ENCODE assay signal across 8 cellular contexts in the genomic region with DNA sequence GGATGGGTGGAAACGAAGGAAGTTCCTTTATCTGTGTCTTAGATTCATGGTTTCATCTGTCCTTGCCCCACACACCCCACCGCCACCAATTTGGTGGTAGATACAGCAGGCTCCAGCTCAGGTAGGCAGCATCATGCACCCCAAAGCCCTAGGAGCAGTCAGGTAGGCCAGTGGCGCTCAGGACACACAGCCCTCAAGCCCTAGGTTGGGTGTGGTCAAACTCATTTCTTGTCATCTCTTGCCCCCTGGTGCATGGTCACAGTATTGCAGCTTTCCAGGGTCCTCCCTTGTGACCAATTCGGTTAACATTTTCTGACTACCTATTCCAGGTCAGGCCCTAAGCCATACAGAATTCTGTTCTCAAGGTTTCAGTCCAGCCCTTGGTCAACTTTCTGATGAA. TPM values are rescaled to one million over a fixed set of nuclear protein-coding genes. Genes with fewer than 3 reads are reported as not detected.
DNase-seq lines count a peak whose midpoint lies in the region; ATAC-seq, FAIRE-seq and TF ChIP-seq lines count a peak whose summit lies in the region.

No MANE protein-coding gene starts in this region.

- ATAC-seq in GM19324 (IDR thresholded peaks at IDR 0.05; ENCODE audit: low FRiP score, unreplicated experiment) = peak; percentile 76
- peak; percentile 39 for ATAC-seq in T-helper 17 cell
- ATAC-seq in K562 = peak; percentile 99
- peak; percentile 87 for ATAC-seq in HepG2
- no peak for ATAC-seq in GM21528 (IDR thresholded peaks at IDR 0.05; ENCODE audit: low FRiP score, unreplicated experiment)

- no peaks in the 10 kb centered on the region for H3K9me3 Mint-ChIP-seq in Calu3 (ENCODE audit: low read depth, unreplicated experiment)

- 13% methylated on average over 4 of the region's 4 CpGs for whole genome bisulfite sequencing in K562 (ENCODE audit: insufficient coverage, low coverage, missing lambda C conversion rate)
- no CpG with 5 or more reads among the region's 4 CpGs for WGBS in HepG2 (ENCODE audit: low lambda C conversion rate)

- H3K4me1 Mint-ChIP-seq in Calu3 (ENCODE audit: low read depth, unreplicated experiment) (no peaks in the 10 kb centered on the region), T-helper 17 cell (peaks cover 5% of the 10 kb centered on the region)

- H3K27ac ChIP-seq in K562 (ENCODE audit: extremely low read depth, low read depth, low read length) (no peak overlapping the region), HepG2 (ENCODE audit: extremely low read length, insufficient read depth, low read length) (no peak overlapping the region)

- TF ChIP-seq CTCF in Calu3 (IDR thresholded peaks at IDR 0.05; ENCODE audit: unreplicated experiment) (peak; percentile 44), K562 (IDR thresholded peaks at IDR 0.05 in 2 of 3, conservative IDR thresholded peaks at IDR 0.05 in 1 of 3; ENCODE audit: insufficient read depth in 2 of 3, low read depth in 1 of 3, low read length in 3 of 3) (peak; percentile 65 to 82 (median 81)), HepG2 (CRISPR knock-in tag; IDR thresholded peaks at IDR 0.05) (peak; percentile 81)

- H3K4me2 ChIP-seq in K562 (ENCODE audit: insufficient read depth, low read length) (no peak overlapping the region), HepG2 (ENCODE audit: low read depth, low read length) (no peak overlapping the region)

- no peak overlapping the region for H3K4me3 ChIP-seq in K562
- H3K4me3 ChIP-seq in HepG2 (replicated peaks in 1 of 3; ENCODE audit: insufficient read depth in 1 of 3, low read depth in 2 of 3, low read length in 3 of 3) = no peak overlapping the region

- H3K27ac Mint-ChIP-seq in Calu3 (ENCODE audit: unreplicated experiment) = no peak overlapping the region
- H3K27ac Mint-ChIP-seq in T-helper 17 cell = no peak overlapping the region

- in situ Hi-C loops in K562 (cut with MboI) (loop anchor here (5.0 to 25.0 kb wide), 4 partner anchors 174 to 919 kb away; no protein-coding TSS in a partner anchor), HepG2 (cut with HindIII; ENCODE audit: extremely low pct_ligation_motif_present, low pct_unique_long_range_greater_than_20kb) (loop anchor here (5.0 to 25.0 kb wide), 2 partner anchors 169 to 529 kb away; no protein-coding TSS in a partner anchor)

- POLR2A ChIA-PET in K562 (lab: Yijun Ruan, JAX) (no interaction called here), HepG2 (lab: Yijun Ruan, JAX) (no interaction called here)

- no peak overlapping the region for H2AFZ ChIP-seq in K562 (ENCODE audit: low read depth, low read length)
- H2AFZ ChIP-seq in HepG2 (ENCODE audit: low read length) = no peak overlapping the region

- FAIRE-seq in K562 (lab: Jason Lieb, UNC) (peak; percentile 92), HepG2 (lab: Jason Lieb, UNC) (peak; percentile 97)

- peaks cover 3% of the 10 kb centered on the region for H3K9me1 ChIP-seq in K562 (ENCODE audit: control insufficient read depth, insufficient read depth, low read length)

- H3K4me3 Mint-ChIP-seq in Calu3 (ENCODE audit: low read depth, unreplicated experiment) = no peak overlapping the region
- no peak overlapping the region for H3K4me3 Mint-ChIP-seq in T-helper 17 cell

- BruUV-seq in Calu3 (replicated peaks; lab: Mats Ljungman, UMichigan) (no TSS peak), K562 (replicated peaks; lab: Mats Ljungman, UMichigan) (no TSS peak), HepG2 (replicated peaks; lab: Mats Ljungman, UMichigan) (no TSS peak)

- TF ChIP-seq RAD21 in K562 (CRISPR knock-in tag; conservative IDR thresholded peaks at IDR 0.05 in 1 of 2, IDR thresholded peaks at IDR 0.05 in 1 of 2) (peak; percentile 87 to 90), HepG2 (CRISPR knock-in tag; IDR thresholded peaks at IDR 0.05) (peak; percentile 64)

- intact Hi-C loops in Calu3 (cut with micrococcal nuclease; ENCODE audit: unreplicated experiment) (loop anchor here (1.0 kb wide), 2 partner anchors 175 to 530 kb away; no protein-coding TSS in a partner anchor), K562 (cut with micrococcal nuclease) (loop anchor here (1.0 to 10.0 kb wide), 3 partner anchors 175 to 906 kb away; no protein-coding TSS in a partner anchor), HepG2 (cut with micrococcal nuclease; ENCODE audit: unreplicated experiment) (loop anchor here (1.0 kb wide), 1 partner anchor 175 kb away; no protein-coding TSS in a partner anchor)

- H3K9ac ChIP-seq in K562 (ENCODE audit: insufficient read depth in 1 of 2, low read depth in 2 of 2, low read length in 2 of 2) = no peak overlapping the region
- H3K9ac ChIP-seq in HepG2 (ENCODE audit: insufficient read depth, low read depth, low read length) = no peak overlapping the region

- H3K27me3 ChIP-seq in K562 (ENCODE audit: control insufficient read depth in 2 of 2, insufficient read depth in 2 of 2, low read length in 2 of 2) (peaks cover 0 to 12% of the 10 kb centered on the region in 2 experiments; a peak in 2 of 5 replicates), HepG2 (ENCODE audit: control insufficient read depth in 1 of 2, insufficient read depth in 2 of 2, low read length in 2 of 2) (no peaks in the 10 kb centered on the region)

- H3K27me3 Mint-ChIP-seq in Calu3 (ENCODE audit: unreplicated experiment) (peaks cover 72% of the 10 kb centered on the region), T-helper 17 cell (peaks cover 9% of the 10 kb centered on the region)

- CTCF ChIA-PET in Calu3 (lab: Charles Lee) (interaction anchor here (0.6 to 1.7 kb wide), 2 partner anchors 529 to 542 kb away, joined by 4 to 6 read pairs; no protein-coding TSS in a partner anchor), K562 (lab: Yijun Ruan, JAX; ENCODE audit: low intra/inter-chr PET ratio) (interaction anchor here (0.9 to 2.6 kb wide), 5 partner anchors 175 to 908 kb away, joined by 3 to 18 read pairs (median 6); no protein-coding TSS in a partner anchor), HepG2 (lab: Yijun Ruan, JAX; ENCODE audit: low intra/inter-chr PET ratio, low total read pairs) (interaction anchor here (0.7 to 2.0 kb wide), 2 partner anchors 175 to 529 kb away, joined by 5 to 24 read pairs; no protein-coding TSS in a partner anchor)

- peaks cover 0 to 5% of the 10 kb centered on the region in 2 experiments; a peak in 3 of 5 replicates for H3K4me1 ChIP-seq in K562 (replicated peaks in 1 of 2; ENCODE audit: control insufficient read depth in 2 of 2, insufficient read depth in 2 of 2, low read length in 2 of 2)
- no peaks in the 10 kb centered on the region for H3K4me1 ChIP-seq in HepG2 (ENCODE audit: insufficient read depth, low read length)

- peak; percentile 70 for DNase-seq in Calu3
- DNase-seq in HUDEP-2 (lab: John Stamatoyannopoulos, UW; ENCODE audit: unreplicated experiment in 76 of 76) = peak in 64 of 76 experiments; percentile 0 to 71 (median 34)
- peak; percentile 14 to 27 (median 14) for DNase-seq in T-helper 17 cell
- peak; percentile 62 to 78 (median 72) for DNase-seq in K562 (ENCODE audit: extremely low read depth in 1 of 4, low spot score in 3 of 4)
- peak; percentile 45 for DNase-seq in HepG2 (ENCODE audit: low spot score)
- peak; percentile 7 to 12 for DNase-seq in stimulated activated CD8-positive, alpha-beta memory T cell treated with anti-CD3 and anti-CD28 coated beads, Interleukin-4, amount 100 ng/mL, for 1 hour (ENCODE audit: low read depth in 2 of 2, low spot score in 1 of 2)

- TF ChIP-seq EP300 in K562 (IDR thresholded peaks at IDR 0.05; ENCODE audit: low read length) (no peak), HepG2 (IDR thresholded peaks at IDR 0.05; ENCODE audit: low read depth in 2 of 2, low read length in 2 of 2) (no peak), HepG2 (CRISPR knock-in tag; IDR thresholded peaks at IDR 0.05; ENCODE audit: borderline replicate concordance) (no peak)

- H3K79me2 ChIP-seq in K562 (ENCODE audit: control insufficient read depth, insufficient read depth, low read length) = no peaks in the 10 kb centered on the region
- H3K79me2 ChIP-seq in HepG2 (ENCODE audit: insufficient read depth, low read length) = no peaks in the 10 kb centered on the region

- H4K20me1 ChIP-seq in K562 (replicated peaks; ENCODE audit: control insufficient read depth, insufficient read depth, low read length) (no peaks in the 10 kb centered on the region; the same call in 1 of the 2 replicates), HepG2 (ENCODE audit: insufficient read depth, low read length) (no peaks in the 10 kb centered on the region)

- H3K9me3 ChIP-seq in T-helper 17 cell (ENCODE audit: control insufficient read depth, low read length, poor library complexity, severe bottlenecking) (no peaks in the 10 kb centered on the region), K562 (replicated peaks; ENCODE audit: control insufficient read depth, insufficient read depth, low read depth, low read length) (no peaks in the 10 kb centered on the region), HepG2 (ENCODE audit: low read length) (no peaks in the 10 kb centered on the region)

- no peaks in the 10 kb centered on the region for H3K36me3 ChIP-seq in K562 (ENCODE audit: control insufficient read depth, insufficient read depth, low read length)
- no peaks in the 10 kb centered on the region for H3K36me3 ChIP-seq in HepG2 (replicated peaks in 1 of 2; ENCODE audit: control insufficient read depth in 1 of 2, insufficient read depth in 2 of 2, low read length in 2 of 2)

- TF ChIP-seq POLR2A in K562 (conservative IDR thresholded peaks at IDR 0.05) (no peak), HepG2 (IDR thresholded peaks at IDR 0.05; ENCODE audit: insufficient read depth in 1 of 2, low read depth in 2 of 2, low read length in 2 of 2) (no peak)

- H3K36me3 Mint-ChIP-seq in Calu3 (ENCODE audit: insufficient read depth, unreplicated experiment) (no peaks in the 10 kb centered on the region), T-helper 17 cell (ENCODE audit: low read depth) (no peaks in the 10 kb centered on the region)

RNA-seq across cellular contexts. Expression of a gene that starts 14.5 kb away (rescaled TPM):
- total RNA-seq in Calu3 (2022) (not detected in 2 replicates), T-helper 17 cell (not detected), K562 (2014; rRNA removed) (not detected in 2 replicates), K562 (2014; rRNA removed; fragmentation: Illumina TruSeq; extraction: Trizol) (not detected in 2 replicates), K562 (2015; rRNA removed; fragmentation: Illumina TruSeq; extraction: Trizol) (not detected in 2 replicates), K562 (2021) (not detected in 2 replicates), HepG2 (2016; rRNA removed; fragmentation: Illumina TruSeq; extraction: Trizol) (not detected in 2 replicates)
- not detected in 2 replicates for total RNA-seq in K562 (2011; cell fraction: chromatin; rRNA removed; ENCODE audit: low replicate concordance)
- not detected in 2 replicates for total RNA-seq in K562 (2011; cell fraction: nucleolus; rRNA removed)
- total RNA-seq in K562 (2011; cell fraction: nucleoplasm; rRNA removed) = not detected in 2 replicates
- polyA plus RNA-seq in K562 (2011; rRNA removed) (not detected in 2 replicates), K562 (2014; fragmentation: Illumina TruSeq; extraction: Trizol) (not detected in 2 replicates), K562 (2014; fragmentation: Nextera tagmentation; extraction: Ambion mirVana) (not detected), K562 (2014; rRNA removed) (not detected in 2 replicates), HepG2 (2011; rRNA removed) (not detected in 2 replicates)
- not detected in 2 replicates for polyA plus RNA-seq in K562 (2011; cell fraction: cytosol; rRNA removed)
- polyA plus RNA-seq in K562 (2011; cell fraction: nucleus; rRNA removed) = not detected in 2 replicates
- polyA plus RNA-seq in K562 (2012) = 0.03 TPM in 1 of 2 replicates, not detected in the other
- not detected in 2 replicates for polyA minus RNA-seq in K562 (2011; rRNA and poly(A)+ RNA removed)
- not detected in 2 replicates for polyA minus RNA-seq in K562 (2011; cell fraction: cytosol; rRNA and poly(A)+ RNA removed)
- not detected in 2 replicates for polyA minus RNA-seq in K562 (2011; cell fraction: nucleus; rRNA and poly(A)+ RNA removed)
- total RNA-seq in HepG2 (2016; cell fraction: cytosol; rRNA removed; fragmentation: Illumina TruSeq; extraction: Trizol; ENCODE audit: low read depth) = not detected in 2 replicates
- total RNA-seq in HepG2 (2016; cell fraction: insoluble cytoplasmic fraction; rRNA removed; fragmentation: Illumina TruSeq; extraction: Trizol) = not detected in 2 replicates
- not detected in 2 replicates for total RNA-seq in HepG2 (2016; cell fraction: membrane; rRNA removed; fragmentation: Illumina TruSeq; extraction: Trizol)
- not detected in 2 replicates for total RNA-seq in HepG2 (2016; cell fraction: nucleus; rRNA removed; fragmentation: Illumina TruSeq; extraction: Trizol)
- polyA plus RNA-seq in HepG2 (2011; cell fraction: cytosol; rRNA removed) = not detected in 2 replicates
- polyA plus RNA-seq in HepG2 (2011; cell fraction: nucleus; rRNA removed) = not detected in 2 replicates
- not detected in 2 replicates for polyA plus RNA-seq in HepG2 (2012)
- not detected in 2 replicates for polyA plus RNA-seq in HepG2 (2016; cell fraction: cytosol; fragmentation: Illumina TruSeq; extraction: Trizol; ENCODE audit: low read depth)
- polyA plus RNA-seq in HepG2 (2016; cell fraction: insoluble cytoplasmic fraction; fragmentation: Illumina TruSeq; extraction: Trizol; ENCODE audit: low read depth) = not detected in 2 replicates
- polyA plus RNA-seq in HepG2 (2016; cell fraction: membrane; fragmentation: Illumina TruSeq; extraction: Trizol; ENCODE audit: low read depth) = not detected in 2 replicates
- polyA plus RNA-seq in HepG2 (2016; cell fraction: nucleus; fragmentation: Illumina TruSeq; extraction: Trizol; ENCODE audit: insufficient read depth, low read depth) = not detected in 2 replicates
- not detected in 2 replicates for polyA minus RNA-seq in HepG2 (2011; rRNA and poly(A)+ RNA removed; ENCODE audit: low replicate concordance)
- polyA minus RNA-seq in HepG2 (2011; cell fraction: cytosol; rRNA and poly(A)+ RNA removed) = not detected in 2 replicates
- polyA minus RNA-seq in HepG2 (2011; cell fraction: nucleus; rRNA and poly(A)+ RNA removed) = not detected in 2 replicates

RNA-seq across cellular contexts. Expression of a gene that starts 35.0 kb away (rescaled TPM):
- total RNA-seq in Calu3 (2022) = not detected in 2 replicates
- not detected for total RNA-seq in T-helper 17 cell
- total RNA-seq in K562 (2011; cell fraction: chromatin; rRNA removed; ENCODE audit: low replicate concordance) = not detected in 2 replicates
- total RNA-seq in K562 (2011; cell fraction: nucleolus; rRNA removed) = not detected in 2 replicates
- total RNA-seq in K562 (2011; cell fraction: nucleoplasm; rRNA removed) = not detected in 2 replicates
- not detected in 2 replicates for total RNA-seq in K562 (2014; rRNA removed)
- not detected in 2 replicates for total RNA-seq in K562 (2014; rRNA removed; fragmentation: Illumina TruSeq; extraction: Trizol)
- not detected in 2 replicates for total RNA-seq in K562 (2015; rRNA removed; fragmentation: Illumina TruSeq; extraction: Trizol)
- not detected in 2 replicates for total RNA-seq in K562 (2021)
- polyA plus RNA-seq in K562 (2011; rRNA removed) = not detected in 2 replicates
- not detected in 2 replicates for polyA plus RNA-seq in K562 (2011; cell fraction: cytosol; rRNA removed)
- polyA plus RNA-seq in K562 (2011; cell fraction: nucleus; rRNA removed) = not detected in 2 replicates
- not detected in 2 replicates for polyA plus RNA-seq in K562 (2012)
- not detected in 2 replicates for polyA plus RNA-seq in K562 (2014; fragmentation: Illumina TruSeq; extraction: Trizol)
- polyA plus RNA-seq in K562 (2014; fragmentation: Nextera tagmentation; extraction: Ambion mirVana) = not detected
- polyA plus RNA-seq in K562 (2014; rRNA removed) = not detected in 2 replicates
- polyA minus RNA-seq in K562 (2011; rRNA and poly(A)+ RNA removed) = not detected in 2 replicates
- polyA minus RNA-seq in K562 (2011; cell fraction: cytosol; rRNA and poly(A)+ RNA removed) = not detected in 2 replicates
- not detected in 2 replicates for polyA minus RNA-seq in K562 (2011; cell fraction: nucleus; rRNA and poly(A)+ RNA removed)
- not detected in 2 replicates for total RNA-seq in HepG2 (2016; rRNA removed; fragmentation: Illumina TruSeq; extraction: Trizol)
- total RNA-seq in HepG2 (2016; cell fraction: cytosol; rRNA removed; fragmentation: Illumina TruSeq; extraction: Trizol; ENCODE audit: low read depth) = not detected in 2 replicates
- not detected in 2 replicates for total RNA-seq in HepG2 (2016; cell fraction: insoluble cytoplasmic fraction; rRNA removed; fragmentation: Illumina TruSeq; extraction: Trizol)
- total RNA-seq in HepG2 (2016; cell fraction: membrane; rRNA removed; fragmentation: Illumina TruSeq; extraction: Trizol) = not detected in 2 replicates
- not detected in 2 replicates for total RNA-seq in HepG2 (2016; cell fraction: nucleus; rRNA removed; fragmentation: Illumina TruSeq; extraction: Trizol)
- not detected in 2 replicates for polyA plus RNA-seq in HepG2 (2011; rRNA removed)
- not detected in 2 replicates for polyA plus RNA-seq in HepG2 (2011; cell fraction: cytosol; rRNA removed)
- polyA plus RNA-seq in HepG2 (2011; cell fraction: nucleus; rRNA removed) = not detected in 2 replicates
- not detected in 2 replicates for polyA plus RNA-seq in HepG2 (2012)
- not detected in 2 replicates for polyA plus RNA-seq in HepG2 (2016; cell fraction: cytosol; fragmentation: Illumina TruSeq; extraction: Trizol; ENCODE audit: low read depth)
- polyA plus RNA-seq in HepG2 (2016; cell fraction: insoluble cytoplasmic fraction; fragmentation: Illumina TruSeq; extraction: Trizol; ENCODE audit: low read depth) = not detected in 2 replicates
- polyA plus RNA-seq in HepG2 (2016; cell fraction: membrane; fragmentation: Illumina TruSeq; extraction: Trizol; ENCODE audit: low read depth) = not detected in 2 replicates
- polyA plus RNA-seq in HepG2 (2016; cell fraction: nucleus; fragmentation: Illumina TruSeq; extraction: Trizol; ENCODE audit: insufficient read depth, low read depth) = not detected in 2 replicates
- not detected in 2 replicates for polyA minus RNA-seq in HepG2 (2011; rRNA and poly(A)+ RNA removed; ENCODE audit: low replicate concordance)
- not detected in 2 replicates for polyA minus RNA-seq in HepG2 (2011; cell fraction: cytosol; rRNA and poly(A)+ RNA removed)
- not detected in 2 replicates for polyA minus RNA-seq in HepG2 (2011; cell fraction: nucleus; rRNA and poly(A)+ RNA removed)

RNA-seq across cellular contexts. Expression of a gene that starts 53.7 kb away (rescaled TPM):
- total RNA-seq in Calu3 (2022) = not detected in 2 replicates
- total RNA-seq in T-helper 17 cell = not detected
- total RNA-seq in K562 (2011; cell fraction: chromatin; rRNA removed; ENCODE audit: low replicate concordance) = not detected in 2 replicates
- total RNA-seq in K562 (2011; cell fraction: nucleolus; rRNA removed) = not detected in 2 replicates
- not detected in 2 replicates for total RNA-seq in K562 (2011; cell fraction: nucleoplasm; rRNA removed)
- not detected in 2 replicates for total RNA-seq in K562 (2014; rRNA removed)
- not detected in 2 replicates for total RNA-seq in K562 (2014; rRNA removed; fragmentation: Illumina TruSeq; extraction: Trizol)
- total RNA-seq in K562 (2015; rRNA removed; fragmentation: Illumina TruSeq; extraction: Trizol) = not detected in 2 replicates
- not detected in 2 replicates for total RNA-seq in K562 (2021)
- not detected in 2 replicates for polyA plus RNA-seq in K562 (2011; rRNA removed)
- not detected in 2 replicates for polyA plus RNA-seq in K562 (2011; cell fraction: cytosol; rRNA removed)
- not detected in 2 replicates for polyA plus RNA-seq in K562 (2011; cell fraction: nucleus; rRNA removed)
- not detected in 2 replicates for polyA plus RNA-seq in K562 (2012)
- polyA plus RNA-seq in K562 (2014; fragmentation: Illumina TruSeq; extraction: Trizol) = not detected in 2 replicates
- polyA plus RNA-seq in K562 (2014; fragmentation: Nextera tagmentation; extraction: Ambion mirVana) = not detected
- not detected in 2 replicates for polyA plus RNA-seq in K562 (2014; rRNA removed)
- not detected in 2 replicates for polyA minus RNA-seq in K562 (2011; rRNA and poly(A)+ RNA removed)
- polyA minus RNA-seq in K562 (2011; cell fraction: cytosol; rRNA and poly(A)+ RNA removed) = not detected in 2 replicates
- polyA minus RNA-seq in K562 (2011; cell fraction: nucleus; rRNA and poly(A)+ RNA removed) = not detected in 2 replicates
- total RNA-seq in HepG2 (2016; rRNA removed; fragmentation: Illumina TruSeq; extraction: Trizol) = not detected in 2 replicates
- total RNA-seq in HepG2 (2016; cell fraction: cytosol; rRNA removed; fragmentation: Illumina TruSeq; extraction: Trizol; ENCODE audit: low read depth) = not detected in 2 replicates
- total RNA-seq in HepG2 (2016; cell fraction: insoluble cytoplasmic fraction; rRNA removed; fragmentation: Illumina TruSeq; extraction: Trizol) = not detected in 2 replicates
- total RNA-seq in HepG2 (2016; cell fraction: membrane; rRNA removed; fragmentation: Illumina TruSeq; extraction: Trizol) = not detected in 2 replicates
- total RNA-seq in HepG2 (2016; cell fraction: nucleus; rRNA removed; fragmentation: Illumina TruSeq; extraction: Trizol) = not detected in 2 replicates
- not detected in 2 replicates for polyA plus RNA-seq in HepG2 (2011; rRNA removed)
- not detected in 2 replicates for polyA plus RNA-seq in HepG2 (2011; cell fraction: cytosol; rRNA removed)
- polyA plus RNA-seq in HepG2 (2011; cell fraction: nucleus; rRNA removed) = not detected in 2 replicates
- polyA plus RNA-seq in HepG2 (2012) = not detected in 2 replicates
- not detected in 2 replicates for polyA plus RNA-seq in HepG2 (2016; cell fraction: cytosol; fragmentation: Illumina TruSeq; extraction: Trizol; ENCODE audit: low read depth)
- not detected in 2 replicates for polyA plus RNA-seq in HepG2 (2016; cell fraction: insoluble cytoplasmic fraction; fragmentation: Illumina TruSeq; extraction: Trizol; ENCODE audit: low read depth)
- not detected in 2 replicates for polyA plus RNA-seq in HepG2 (2016; cell fraction: membrane; fragmentation: Illumina TruSeq; extraction: Trizol; ENCODE audit: low read depth)
- not detected in 2 replicates for polyA plus RNA-seq in HepG2 (2016; cell fraction: nucleus; fragmentation: Illumina TruSeq; extraction: Trizol; ENCODE audit: insufficient read depth, low read depth)
- not detected in 2 replicates for polyA minus RNA-seq in HepG2 (2011; rRNA and poly(A)+ RNA removed; ENCODE audit: low replicate concordance)
- polyA minus RNA-seq in HepG2 (2011; cell fraction: cytosol; rRNA and poly(A)+ RNA removed) = not detected in 2 replicates
- polyA minus RNA-seq in HepG2 (2011; cell fraction: nucleus; rRNA and poly(A)+ RNA removed) = not detected in 2 replicates

Comparison
In these comparisons a context has a peak if more than half of its experiments do, and no peak if none do; other contexts are left out.
1. DNase-seq: peak in every context shown above with its lines; median percentile 72 in K562; 70 in Calu3; 45 in HepG2; 34 in HUDEP-2; 14 in T-helper 17 cell; 10 in stimulated activated CD8-positive, alpha-beta memory T cell treated with anti-CD3 and anti-CD28 coated beads, Interleukin-4, amount 100 ng/mL, for 1 hour.